Comparison of ENCODE assay signal across 1 cellular context in the genomic region with DNA sequence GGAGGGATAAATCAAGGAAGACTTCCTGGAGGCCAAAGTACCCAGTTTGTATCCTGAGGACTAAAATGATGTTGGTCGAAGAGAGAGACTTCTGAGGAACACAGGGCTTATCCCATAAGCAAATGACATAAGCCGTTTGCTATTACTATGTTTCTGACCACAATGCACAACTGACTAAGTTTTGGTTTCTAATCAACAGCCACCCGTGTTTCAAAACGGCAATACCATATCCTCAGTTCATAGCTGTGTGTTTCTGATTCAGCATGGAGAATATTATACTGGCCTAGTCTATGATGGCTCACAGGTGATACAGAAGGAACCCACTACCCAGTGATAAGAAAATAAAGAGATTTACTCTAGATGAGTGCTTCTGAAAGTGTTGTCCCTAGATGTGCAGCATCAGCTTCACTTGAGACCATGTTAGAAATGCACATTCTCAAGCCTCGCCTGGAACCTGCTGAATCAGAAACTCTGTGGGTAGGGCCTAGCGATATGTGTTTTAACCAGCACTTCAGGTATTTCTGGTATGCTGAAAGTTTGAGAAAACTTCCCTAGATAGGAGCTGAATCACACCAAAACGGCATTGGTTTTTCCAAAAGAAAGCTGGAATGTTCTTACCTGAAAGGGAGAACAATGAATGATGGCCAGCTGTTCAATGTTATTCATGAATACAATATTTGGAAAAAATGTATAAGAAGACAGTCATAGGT.
TF ChIP-seq lines count a peak whose summit lies in the region.

No MANE protein-coding gene starts in this region.

TF ChIP-seq in GM12878, 131 proteins besides CTCF, POLR2A, EP300 and RAD21 (continued from another document and continues in another):
- TF ChIP-seq, protein P1, sequence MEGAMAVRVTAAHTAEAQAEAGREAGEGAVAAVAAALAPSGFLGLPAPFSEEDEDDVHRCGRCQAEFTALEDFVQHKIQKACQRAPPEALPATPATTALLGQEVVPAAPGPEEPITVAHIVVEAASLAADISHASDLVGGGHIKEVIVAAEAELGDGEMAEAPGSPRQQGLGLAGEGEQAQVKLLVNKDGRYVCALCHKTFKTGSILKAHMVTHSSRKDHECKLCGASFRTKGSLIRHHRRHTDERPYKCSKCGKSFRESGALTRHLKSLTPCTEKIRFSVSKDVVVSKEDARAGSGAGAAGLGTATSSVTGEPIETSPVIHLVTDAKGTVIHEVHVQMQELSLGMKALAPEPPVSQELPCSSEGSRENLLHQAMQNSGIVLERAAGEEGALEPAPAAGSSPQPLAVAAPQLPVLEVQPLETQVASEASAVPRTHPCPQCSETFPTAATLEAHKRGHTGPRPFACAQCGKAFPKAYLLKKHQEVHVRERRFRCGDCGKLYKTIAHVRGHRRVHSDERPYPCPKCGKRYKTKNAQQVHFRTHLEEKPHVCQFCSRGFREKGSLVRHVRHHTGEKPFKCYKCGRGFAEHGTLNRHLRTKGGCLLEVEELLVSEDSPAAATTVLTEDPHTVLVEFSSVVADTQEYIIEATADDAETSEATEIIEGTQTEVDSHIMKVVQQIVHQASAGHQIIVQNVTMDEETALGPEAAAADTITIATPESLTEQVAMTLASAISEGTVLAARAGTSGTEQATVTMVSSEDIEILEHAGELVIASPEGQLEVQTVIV (IDR thresholded peaks at IDR 0.05; ENCODE audit: borderline replicate concordance, partially characterized antibody) = no peak
- no peak for TF ChIP-seq ATF3 (IDR thresholded peaks at IDR 0.05; ENCODE audit: borderline replicate concordance, extremely low read depth, low read depth, low read length)
- no peak for TF ChIP-seq KLF5 (IDR thresholded peaks at IDR 0.05; ENCODE audit: partially characterized antibody)
- TF ChIP-seq NR2C2 (IDR thresholded peaks at IDR 0.05; ENCODE audit: borderline replicate concordance, control insufficient read depth, insufficient read length, low read depth) = no peak
- TF ChIP-seq ESRRA (IDR thresholded peaks at IDR 0.05; ENCODE audit: low read length) = no peak
- TF ChIP-seq BHLHE40 (IDR thresholded peaks at IDR 0.05; ENCODE audit: borderline replicate concordance in 1 of 2, low read depth in 2 of 2, low read length in 1 of 2) = peak; percentile 20 to 39; a peak in 1 of 4 replicates
- TF ChIP-seq FOXM1 (IDR thresholded peaks at IDR 0.05; ENCODE audit: low read depth, low read length) = no peak
- no peak for TF ChIP-seq CHD2 (IDR thresholded peaks at IDR 0.05; ENCODE audit: borderline replicate concordance, low read depth, low read length)
- no peak for TF ChIP-seq KAT2A (conservative IDR thresholded peaks at IDR 0.05; ENCODE audit: control insufficient read depth, low read depth, low read length)
- no peak for TF ChIP-seq YBX1 (IDR thresholded peaks at IDR 0.05)
- no peak for TF ChIP-seq TCF3 (IDR thresholded peaks at IDR 0.05; ENCODE audit: borderline replicate concordance, insufficient read depth, low read depth, low read length)
- TF ChIP-seq, protein P2, sequence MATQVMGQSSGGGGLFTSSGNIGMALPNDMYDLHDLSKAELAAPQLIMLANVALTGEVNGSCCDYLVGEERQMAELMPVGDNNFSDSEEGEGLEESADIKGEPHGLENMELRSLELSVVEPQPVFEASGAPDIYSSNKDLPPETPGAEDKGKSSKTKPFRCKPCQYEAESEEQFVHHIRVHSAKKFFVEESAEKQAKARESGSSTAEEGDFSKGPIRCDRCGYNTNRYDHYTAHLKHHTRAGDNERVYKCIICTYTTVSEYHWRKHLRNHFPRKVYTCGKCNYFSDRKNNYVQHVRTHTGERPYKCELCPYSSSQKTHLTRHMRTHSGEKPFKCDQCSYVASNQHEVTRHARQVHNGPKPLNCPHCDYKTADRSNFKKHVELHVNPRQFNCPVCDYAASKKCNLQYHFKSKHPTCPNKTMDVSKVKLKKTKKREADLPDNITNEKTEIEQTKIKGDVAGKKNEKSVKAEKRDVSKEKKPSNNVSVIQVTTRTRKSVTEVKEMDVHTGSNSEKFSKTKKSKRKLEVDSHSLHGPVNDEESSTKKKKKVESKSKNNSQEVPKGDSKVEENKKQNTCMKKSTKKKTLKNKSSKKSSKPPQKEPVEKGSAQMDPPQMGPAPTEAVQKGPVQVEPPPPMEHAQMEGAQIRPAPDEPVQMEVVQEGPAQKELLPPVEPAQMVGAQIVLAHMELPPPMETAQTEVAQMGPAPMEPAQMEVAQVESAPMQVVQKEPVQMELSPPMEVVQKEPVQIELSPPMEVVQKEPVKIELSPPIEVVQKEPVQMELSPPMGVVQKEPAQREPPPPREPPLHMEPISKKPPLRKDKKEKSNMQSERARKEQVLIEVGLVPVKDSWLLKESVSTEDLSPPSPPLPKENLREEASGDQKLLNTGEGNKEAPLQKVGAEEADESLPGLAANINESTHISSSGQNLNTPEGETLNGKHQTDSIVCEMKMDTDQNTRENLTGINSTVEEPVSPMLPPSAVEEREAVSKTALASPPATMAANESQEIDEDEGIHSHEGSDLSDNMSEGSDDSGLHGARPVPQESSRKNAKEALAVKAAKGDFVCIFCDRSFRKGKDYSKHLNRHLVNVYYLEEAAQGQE (IDR thresholded peaks at IDR 0.05; ENCODE audit: low read depth, low read length) = no peak
- TF ChIP-seq CBX3 (IDR thresholded peaks at IDR 0.05; ENCODE audit: borderline replicate concordance, low read depth) = no peak
- no peak for TF ChIP-seq PAX5 (IDR thresholded peaks at IDR 0.05; ENCODE audit: borderline replicate concordance, low read depth, low read length)
- no peak for TF ChIP-seq ELK1 (IDR thresholded peaks at IDR 0.05; ENCODE audit: low read depth, low read length)
- TF ChIP-seq, protein P3, sequence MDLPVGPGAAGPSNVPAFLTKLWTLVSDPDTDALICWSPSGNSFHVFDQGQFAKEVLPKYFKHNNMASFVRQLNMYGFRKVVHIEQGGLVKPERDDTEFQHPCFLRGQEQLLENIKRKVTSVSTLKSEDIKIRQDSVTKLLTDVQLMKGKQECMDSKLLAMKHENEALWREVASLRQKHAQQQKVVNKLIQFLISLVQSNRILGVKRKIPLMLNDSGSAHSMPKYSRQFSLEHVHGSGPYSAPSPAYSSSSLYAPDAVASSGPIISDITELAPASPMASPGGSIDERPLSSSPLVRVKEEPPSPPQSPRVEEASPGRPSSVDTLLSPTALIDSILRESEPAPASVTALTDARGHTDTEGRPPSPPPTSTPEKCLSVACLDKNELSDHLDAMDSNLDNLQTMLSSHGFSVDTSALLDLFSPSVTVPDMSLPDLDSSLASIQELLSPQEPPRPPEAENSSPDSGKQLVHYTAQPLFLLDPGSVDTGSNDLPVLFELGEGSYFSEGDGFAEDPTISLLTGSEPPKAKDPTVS (IDR thresholded peaks at IDR 0.05; ENCODE audit: low read depth, low read length) = no peak
- TF ChIP-seq RUNX3 (IDR thresholded peaks at IDR 0.05; ENCODE audit: low read length) = peak; percentile 92
- TF ChIP-seq NR2C1 (IDR thresholded peaks at IDR 0.05) = no peak
- TF ChIP-seq KDM1A (IDR thresholded peaks at IDR 0.05; ENCODE audit: borderline replicate concordance) = no peak
- TF ChIP-seq SMAD5 (IDR thresholded peaks at IDR 0.05; ENCODE audit: low read depth) = no peak
- TF ChIP-seq SIN3A (IDR thresholded peaks at IDR 0.05; ENCODE audit: low read depth, low read length) = no peak
- TF ChIP-seq SMC3 (IDR thresholded peaks at IDR 0.05; ENCODE audit: borderline replicate concordance, low read length) = no peak
- no peak for TF ChIP-seq ASH2L (IDR thresholded peaks at IDR 0.05; ENCODE audit: borderline replicate concordance, low read depth)
- TF ChIP-seq JUNB (IDR thresholded peaks at IDR 0.05) = peak; percentile 60
- TF ChIP-seq, protein P4, sequence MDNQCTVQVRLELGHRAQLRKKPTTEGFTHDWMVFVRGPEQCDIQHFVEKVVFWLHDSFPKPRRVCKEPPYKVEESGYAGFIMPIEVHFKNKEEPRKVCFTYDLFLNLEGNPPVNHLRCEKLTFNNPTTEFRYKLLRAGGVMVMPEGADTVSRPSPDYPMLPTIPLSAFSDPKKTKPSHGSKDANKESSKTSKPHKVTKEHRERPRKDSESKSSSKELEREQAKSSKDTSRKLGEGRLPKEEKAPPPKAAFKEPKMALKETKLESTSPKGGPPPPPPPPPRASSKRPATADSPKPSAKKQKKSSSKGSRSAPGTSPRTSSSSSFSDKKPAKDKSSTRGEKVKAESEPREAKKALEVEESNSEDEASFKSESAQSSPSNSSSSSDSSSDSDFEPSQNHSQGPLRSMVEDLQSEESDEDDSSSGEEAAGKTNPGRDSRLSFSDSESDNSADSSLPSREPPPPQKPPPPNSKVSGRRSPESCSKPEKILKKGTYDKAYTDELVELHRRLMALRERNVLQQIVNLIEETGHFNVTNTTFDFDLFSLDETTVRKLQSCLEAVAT (IDR thresholded peaks at IDR 0.05) = no peak
- TF ChIP-seq EGR1 (IDR thresholded peaks at IDR 0.05; ENCODE audit: borderline replicate concordance in 1 of 2, low read depth in 2 of 2, low read length in 2 of 2) = no peak
- TF ChIP-seq HDGF (IDR thresholded peaks at IDR 0.05) = no peak
- no peak for TF ChIP-seq CHD4 (IDR thresholded peaks at IDR 0.05)
- 0 out of 2 replicates have a peak, but pooled peaks have one; percentile 16 for TF ChIP-seq CREM (IDR thresholded peaks at IDR 0.05; ENCODE audit: low read depth)
- TF ChIP-seq ZBED1 (IDR thresholded peaks at IDR 0.05; ENCODE audit: borderline replicate concordance) = no peak
- TF ChIP-seq ZSCAN29 (IDR thresholded peaks at IDR 0.05) = no peak
- TF ChIP-seq, protein P5, sequence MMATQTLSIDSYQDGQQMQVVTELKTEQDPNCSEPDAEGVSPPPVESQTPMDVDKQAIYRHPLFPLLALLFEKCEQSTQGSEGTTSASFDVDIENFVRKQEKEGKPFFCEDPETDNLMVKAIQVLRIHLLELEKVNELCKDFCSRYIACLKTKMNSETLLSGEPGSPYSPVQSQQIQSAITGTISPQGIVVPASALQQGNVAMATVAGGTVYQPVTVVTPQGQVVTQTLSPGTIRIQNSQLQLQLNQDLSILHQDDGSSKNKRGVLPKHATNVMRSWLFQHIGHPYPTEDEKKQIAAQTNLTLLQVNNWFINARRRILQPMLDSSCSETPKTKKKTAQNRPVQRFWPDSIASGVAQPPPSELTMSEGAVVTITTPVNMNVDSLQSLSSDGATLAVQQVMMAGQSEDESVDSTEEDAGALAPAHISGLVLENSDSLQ (IDR thresholded peaks at IDR 0.05) = no peak
- no peak for TF ChIP-seq RELB (IDR thresholded peaks at IDR 0.05; ENCODE audit: low read depth)
- TF ChIP-seq, protein P6, sequence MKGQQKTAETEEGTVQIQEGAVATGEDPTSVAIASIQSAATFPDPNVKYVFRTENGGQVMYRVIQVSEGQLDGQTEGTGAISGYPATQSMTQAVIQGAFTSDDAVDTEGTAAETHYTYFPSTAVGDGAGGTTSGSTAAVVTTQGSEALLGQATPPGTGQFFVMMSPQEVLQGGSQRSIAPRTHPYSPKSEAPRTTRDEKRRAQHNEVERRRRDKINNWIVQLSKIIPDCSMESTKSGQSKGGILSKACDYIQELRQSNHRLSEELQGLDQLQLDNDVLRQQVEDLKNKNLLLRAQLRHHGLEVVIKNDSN (IDR thresholded peaks at IDR 0.05; ENCODE audit: borderline replicate concordance, extremely low read length, insufficient read depth, low read depth, low read length) = no peak
- no peak for TF ChIP-seq MTA3 (IDR thresholded peaks at IDR 0.05; ENCODE audit: borderline replicate concordance, low read length)
- TF ChIP-seq NRF1 (conservative IDR thresholded peaks at IDR 0.05; ENCODE audit: low read depth, low read length) = no peak
- TF ChIP-seq GABPA (IDR thresholded peaks at IDR 0.05; ENCODE audit: low read depth) = no peak
